7 cellular contexts compared by ENCODE assay signal in genomic region chr15:28842226-28842625, GRCh38. TPM values are rescaled to one million over a fixed set of nuclear protein-coding genes. Genes with fewer than 3 reads are reported as not detected.
"Had no signal": no experiment of that assay in that cellular context is flagged by ENCODE, and none has a peak within 500 bp of the region (broad histone marks: within the 10 kb centered on the region; RNA-seq: fewer than 3 reads in every experiment).

No MANE protein-coding gene starts in this region.

RNA-seq across cellular contexts. Expression of gene GOLGA6L7, which starts 6.2 kb away (rescaled TPM):
- total RNA-seq: GM23248, H4, H7, HepG2, HFFc6, HT1080 had no signal
- polyA plus RNA-seq: GM23248, HepG2, IgD-negative memory B cell had no signal
